9 cellular contexts compared by ENCODE assay signal in the genomic region with DNA sequence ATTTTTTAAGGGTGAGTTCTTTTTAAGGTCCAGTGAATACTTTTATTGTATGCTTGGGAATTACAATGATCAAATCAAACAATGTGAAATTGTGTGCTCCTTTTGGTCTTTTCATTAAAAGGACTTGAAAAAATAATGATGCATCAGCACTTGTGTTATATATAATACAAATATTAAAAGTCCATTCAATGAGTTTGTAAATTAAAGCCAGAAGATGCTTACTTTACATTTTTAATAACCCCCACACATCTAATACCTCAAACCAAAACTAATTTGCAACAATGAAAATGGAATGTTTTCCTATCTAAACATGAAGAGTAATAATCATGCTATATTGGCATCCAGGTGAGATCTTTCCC.
"Had no signal": no experiment of that assay in that cellular context is flagged by ENCODE, and none has a peak within 500 bp of the region (broad histone marks: within the 10 kb centered on the region; RNA-seq: fewer than 3 reads in every experiment).

No MANE protein-coding gene starts in this region.

- H3K4me1 ChIP-seq: HAP-1 had no signal

- H3K9ac ChIP-seq: GM23248, KMS-11 had no signal

- H2AFZ ChIP-seq: GM23248 had no signal

- H3K9me3 ChIP-seq: HAP-1 had no signal

- DNase-seq: GOT3, H7, HFFc6, KBM-7 had no signal

- FAIRE-seq: HTR-8/SVneo had no signal

- ATAC-seq: HCT116 had no signal

- H3K27ac ChIP-seq: GM23248, KMS-11 had no signal

- H3K36me3 ChIP-seq: HAP-1 had no signal

- H3K4me2 ChIP-seq: KMS-11 had no signal

- H3K4me3 ChIP-seq: GM23248, HAP-1 had no signal
